ENCODE assay signal across 12 cellular contexts in genomic region chr17:80762076-80762475, GRCh38.
DNase-seq lines count a peak whose midpoint lies in the region; ATAC-seq and TF ChIP-seq lines count a peak whose summit lies in the region.
"Had no signal": no experiment of that assay in that cellular context is flagged by ENCODE, and none has a peak within 500 bp of the region (broad histone marks: within the 10 kb centered on the region; RNA-seq: fewer than 3 reads in every experiment).

No MANE protein-coding gene starts in this region.

- peak overlapping the region; percentile 49 for H3K27ac ChIP-seq in CD4-positive, alpha-beta T cell (ENCODE audit: low read depth, low read length)
- peak overlapping the region in 1 of 5 donors; percentile 41 for H3K27ac ChIP-seq in stomach

- DNase-seq in CD4-positive, alpha-beta T cell = no peak
- no peak for DNase-seq in HFFc6
- DNase-seq in activated CD8-positive, alpha-beta T cell treated with anti-CD3 and anti-CD28 coated beads, Interleukin-2, amount 10 ng/mL, durations not matched to agents 7 days and 5 days = no peak
- no peak for DNase-seq in mesothelial cell of epicardium (ENCODE audit: low spot score in 2 of 2, unreplicated experiment in 2 of 2)
- no peak for DNase-seq in stomach
- no peak for DNase-seq in NCI-H187 (lab: John Stamatoyannopoulos, UW)
- DNase-seq in cardiac septum (ENCODE audit: low spot score) = no peak
- no peak for DNase-seq in RKO (ENCODE audit: low spot score)
- DNase-seq: MV-4-11, NCI-H524 treated with DMSO at 0.1 percent for 48 hours, small intestine had no signal

- CTCF ChIA-PET in CD4-positive, alpha-beta T cell (lab: Charles Lee) = interaction anchor here (0.7 to 2.0 kb wide), 2 partner anchors 23 to 186 kb away, joined by 3 to 7 read pairs; no protein-coding TSS in a partner anchor
- CTCF ChIA-PET in activated CD8-positive, alpha-beta T cell treated with anti-CD3 and anti-CD28 coated beads, Interleukin-2, amount 10 ng/mL, durations not matched to agents 7 days and 5 days (lab: Charles Lee) = interaction anchor here (0.8 to 2.9 kb wide), 9 partner anchors 11 to 217 kb away, joined by 3 to 19 read pairs (median 3); partner anchors contain the start of gene RPTOR

- POLR2A ChIA-PET in CD4-positive, alpha-beta T cell (lab: Charles Lee) = interaction anchor here (1.0 to 2.2 kb wide), 3 partner anchors 10 to 28 kb away, joined by 3 to 16 read pairs (median 5); no protein-coding TSS in a partner anchor
- POLR2A ChIA-PET in activated CD8-positive, alpha-beta T cell treated with anti-CD3 and anti-CD28 coated beads, Interleukin-2, amount 10 ng/mL, durations not matched to agents 7 days and 5 days (lab: Charles Lee) = interaction anchor here (0.7 to 2.0 kb wide), 5 partner anchors 13 to 1979 kb away, joined by 3 to 6 read pairs (median 5); no protein-coding TSS in a partner anchor

- TF ChIP-seq CTCF in CD4-positive, alpha-beta T cell (IDR thresholded peaks at IDR 0.05) = no peak
- TF ChIP-seq CTCF in HFFc6 (IDR thresholded peaks at IDR 0.05) = no peak
- no peak for TF ChIP-seq CTCF in mesothelial cell of epicardium (IDR thresholded peaks at IDR 0.05; ENCODE audit: unreplicated experiment)
- TF ChIP-seq CTCF in stomach (IDR thresholded peaks at IDR 0.05) = no peak

- H3K27me3 Mint-ChIP-seq in CD4-positive, alpha-beta T cell = no peaks in the 10 kb centered on the region
- peaks cover 2% of the 10 kb centered on the region; the same call in 1 of the 2 replicates for H3K27me3 Mint-ChIP-seq in HFFc6 (ENCODE audit: insufficient read depth)
- H3K27me3 Mint-ChIP-seq in activated CD8-positive, alpha-beta T cell treated with anti-CD3 and anti-CD28 coated beads, Interleukin-2, amount 10 ng/mL, durations not matched to agents 7 days and 5 days (ENCODE audit: low read depth) = no peaks in the 10 kb centered on the region
- H3K27me3 Mint-ChIP-seq in mesothelial cell of epicardium (ENCODE audit: low read depth) = no peaks in the 10 kb centered on the region

- H3K36me3 ChIP-seq in stomach = peaks cover 0 to 5% (median 2%) of the 10 kb centered on the region in 4 donors

- H3K27me3 ChIP-seq in CD4-positive, alpha-beta T cell (ENCODE audit: control insufficient read depth, insufficient read depth, low read length) = no peaks in the 10 kb centered on the region
- no peaks in the 10 kb centered on the region for H3K27me3 ChIP-seq in stomach

- peak overlapping the region; percentile 91 for H3K27ac Mint-ChIP-seq in CD4-positive, alpha-beta T cell
- H3K27ac Mint-ChIP-seq in HFFc6 (peak overlapping the region; percentile 78), mesothelial cell of epicardium (peak overlapping the region; percentile 86)
- peak overlapping the region; percentile 99 for H3K27ac Mint-ChIP-seq in activated CD8-positive, alpha-beta T cell treated with anti-CD3 and anti-CD28 coated beads, Interleukin-2, amount 10 ng/mL, durations not matched to agents 7 days and 5 days

- peaks cover 4% of the 10 kb centered on the region for H3K36me3 Mint-ChIP-seq in CD4-positive, alpha-beta T cell (ENCODE audit: low read depth)
- H3K36me3 Mint-ChIP-seq in HFFc6 (ENCODE audit: low read depth) (peaks cover 22% of the 10 kb centered on the region), mesothelial cell of epicardium (peaks cover 6% of the 10 kb centered on the region)
- peaks cover 55% of the 10 kb centered on the region for H3K36me3 Mint-ChIP-seq in activated CD8-positive, alpha-beta T cell treated with anti-CD3 and anti-CD28 coated beads, Interleukin-2, amount 10 ng/mL, durations not matched to agents 7 days and 5 days (ENCODE audit: low read depth)

- no peaks in the 10 kb centered on the region for H3K9me3 ChIP-seq in CD4-positive, alpha-beta T cell (ENCODE audit: control insufficient read depth, low read length)
- H3K9me3 ChIP-seq in stomach = no peaks in the 10 kb centered on the region

- no peak for ATAC-seq in CD4-positive, alpha-beta T cell (ENCODE audit: poor library complexity)
- ATAC-seq in activated CD8-positive, alpha-beta T cell treated with anti-CD3 and anti-CD28 coated beads, Interleukin-2, amount 10 ng/mL, durations not matched to agents 7 days and 5 days = no peak

- H3K4me1 ChIP-seq in stomach = peaks cover 6 to 38% (median 18%) of the 10 kb centered on the region in 4 donors

- WGBS in stomach, 5 donors = 87 to 90% (median 89%) methylated on average over 11 of the region's 11 CpGs

- no peak for TF ChIP-seq POLR2A in stomach (IDR thresholded peaks at IDR 0.05)

- peaks cover 90% of the 10 kb centered on the region for H3K4me1 Mint-ChIP-seq in CD4-positive, alpha-beta T cell (ENCODE audit: low read depth)
- peaks cover 51% of the 10 kb centered on the region for H3K4me1 Mint-ChIP-seq in HFFc6 (ENCODE audit: low read depth)
- peaks cover 89% of the 10 kb centered on the region for H3K4me1 Mint-ChIP-seq in activated CD8-positive, alpha-beta T cell treated with anti-CD3 and anti-CD28 coated beads, Interleukin-2, amount 10 ng/mL, durations not matched to agents 7 days and 5 days (ENCODE audit: low read depth)
- peaks cover 29% of the 10 kb centered on the region for H3K4me1 Mint-ChIP-seq in mesothelial cell of epicardium

- no peak overlapping the region for H3K4me3 ChIP-seq in stomach

- H3K4me3 Mint-ChIP-seq in CD4-positive, alpha-beta T cell = peak overlapping the region; percentile 81
- H3K4me3 Mint-ChIP-seq in HFFc6 (peak overlapping the region; percentile 81; the same call in 1 of the 2 replicates), mesothelial cell of epicardium (peak overlapping the region; percentile 40)
- H3K4me3 Mint-ChIP-seq in activated CD8-positive, alpha-beta T cell treated with anti-CD3 and anti-CD28 coated beads, Interleukin-2, amount 10 ng/mL, durations not matched to agents 7 days and 5 days = peak overlapping the region; percentile 74
- H3K4me3 Mint-ChIP-seq: nephron had no signal

- intact Hi-C loops in CD4-positive, alpha-beta T cell (cut with DNase I, micrococcal nuclease) = loop anchor here in 1 of 2 experiments (5.0 kb wide), 1 partner anchor 70 kb away; no protein-coding TSS in a partner anchor
- intact Hi-C loops in stomach (cut with DNase I; ENCODE audit: low total_unique reads) (no loop called here), cardiac septum (cut with DNase I) (no loop called here)

- TF ChIP-seq EP300 in stomach (IDR thresholded peaks at IDR 0.05) = no peak

- H3K9me3 Mint-ChIP-seq in CD4-positive, alpha-beta T cell = no peaks in the 10 kb centered on the region
- no peaks in the 10 kb centered on the region for H3K9me3 Mint-ChIP-seq in HFFc6
- H3K9me3 Mint-ChIP-seq in activated CD8-positive, alpha-beta T cell treated with anti-CD3 and anti-CD28 coated beads, Interleukin-2, amount 10 ng/mL, durations not matched to agents 7 days and 5 days (ENCODE audit: insufficient read depth) = no peaks in the 10 kb centered on the region
- H3K9me3 Mint-ChIP-seq in mesothelial cell of epicardium = no peaks in the 10 kb centered on the region
- H3K9me3 Mint-ChIP-seq: nephron had no signal
